Comparison of ENCODE assay signal across 24 cellular contexts in genomic region chr2:68041704-68042245, GRCh38.
"Had no signal": no experiment of that assay in that cellular context is flagged by ENCODE, and none has a peak within 500 bp of the region (broad histone marks: within the 10 kb centered on the region; RNA-seq: fewer than 3 reads in every experiment).

No MANE protein-coding gene starts in this region.

- H3K27ac ChIP-seq: adrenal gland, breast epithelium had no signal

- H3K4me1 Mint-ChIP-seq: activated CD8-positive, alpha-beta memory T cell treated with anti-CD3 and anti-CD28 coated beads, Interleukin-2, amount 10 ng/mL, durations not matched to agents 7 days and 5 days; activated naive CD4-positive, alpha-beta T cell treated with anti-CD3 and anti-CD28 coated beads, Interleukin-2, amount 10 ng/mL, durations not matched to agents 7 days and 5 days; activated naive CD8-positive, alpha-beta T cell treated with anti-CD3 and anti-CD28 coated beads, Interleukin-2, amount 10 ng/mL, durations not matched to agents 7 days and 5 days; activated T-helper 17 cell treated with anti-CD3 and anti-CD28 coated beads, Interleukin-2, amount 50 U/mL, for 72 hours had no signal

- DNase-seq: activated CD4-positive, alpha-beta T cell treated with anti-CD3 and anti-CD28 coated beads for 4 hours; activated CD8-positive, alpha-beta memory T cell treated with anti-CD3 and anti-CD28 coated beads, Interleukin-2, amount 10 ng/mL, durations not matched to agents 7 days and 5 days; activated gamma-delta T cell; activated naive CD4-positive, alpha-beta T cell treated with anti-CD3 and anti-CD28 coated beads, Interleukin-2, amount 10 ng/mL, durations not matched to agents 7 days and 5 days; activated naive CD8-positive, alpha-beta T cell treated with anti-CD3 and anti-CD28 coated beads, Interleukin-2, amount 10 ng/mL, durations not matched to agents 7 days and 5 days; activated T-cell treated with anti-CD3 and anti-CD28 coated beads, Interleukin-2, amount 50 U/mL, for 48 hours; adrenal gland; anterior cingulate cortex; caudate nucleus; Kasumi-1; NCI-H1105 treated with DMSO at 0.1 percent for 48 hours; NCI-H1436 treated with DMSO at 0.1 percent for 48 hours; NCI-H187; NCI-H2081; NCI-H2171; NCI-H2227 treated with DMSO at 0.1 percent for 48 hours; NCI-H446 treated with DMSO at 0.1 percent for 48 hours; NCI-H524 treated with DMSO at 0.1 percent for 48 hours; NCI-H748 treated with DMSO at 0.1 percent for 48 hours; SIG-M5; SW 1271 had no signal

- H3K4me3 Mint-ChIP-seq: activated CD8-positive, alpha-beta memory T cell treated with anti-CD3 and anti-CD28 coated beads, Interleukin-2, amount 10 ng/mL, durations not matched to agents 7 days and 5 days; activated naive CD4-positive, alpha-beta T cell treated with anti-CD3 and anti-CD28 coated beads, Interleukin-2, amount 10 ng/mL, durations not matched to agents 7 days and 5 days; activated naive CD8-positive, alpha-beta T cell treated with anti-CD3 and anti-CD28 coated beads, Interleukin-2, amount 10 ng/mL, durations not matched to agents 7 days and 5 days; activated T-helper 17 cell treated with anti-CD3 and anti-CD28 coated beads, Interleukin-2, amount 50 U/mL, for 72 hours had no signal

- H3K9me3 Mint-ChIP-seq: activated naive CD4-positive, alpha-beta T cell treated with anti-CD3 and anti-CD28 coated beads, Interleukin-2, amount 10 ng/mL, durations not matched to agents 7 days and 5 days; activated naive CD8-positive, alpha-beta T cell treated with anti-CD3 and anti-CD28 coated beads, Interleukin-2, amount 10 ng/mL, durations not matched to agents 7 days and 5 days; activated T-helper 17 cell treated with anti-CD3 and anti-CD28 coated beads, Interleukin-2, amount 50 U/mL, for 72 hours had no signal

- H3K27me3 Mint-ChIP-seq: activated CD8-positive, alpha-beta memory T cell treated with anti-CD3 and anti-CD28 coated beads, Interleukin-2, amount 10 ng/mL, durations not matched to agents 7 days and 5 days; activated naive CD4-positive, alpha-beta T cell treated with anti-CD3 and anti-CD28 coated beads, Interleukin-2, amount 10 ng/mL, durations not matched to agents 7 days and 5 days; activated naive CD8-positive, alpha-beta T cell treated with anti-CD3 and anti-CD28 coated beads, Interleukin-2, amount 10 ng/mL, durations not matched to agents 7 days and 5 days; activated T-helper 17 cell treated with anti-CD3 and anti-CD28 coated beads, Interleukin-2, amount 50 U/mL, for 72 hours had no signal

- H3K27ac Mint-ChIP-seq: activated CD8-positive, alpha-beta memory T cell treated with anti-CD3 and anti-CD28 coated beads, Interleukin-2, amount 10 ng/mL, durations not matched to agents 7 days and 5 days; activated naive CD4-positive, alpha-beta T cell treated with anti-CD3 and anti-CD28 coated beads, Interleukin-2, amount 10 ng/mL, durations not matched to agents 7 days and 5 days; activated naive CD8-positive, alpha-beta T cell treated with anti-CD3 and anti-CD28 coated beads, Interleukin-2, amount 10 ng/mL, durations not matched to agents 7 days and 5 days; activated T-helper 17 cell treated with anti-CD3 and anti-CD28 coated beads, Interleukin-2, amount 50 U/mL, for 72 hours had no signal

- H3K36me3 ChIP-seq: adrenal gland, breast epithelium had no signal

- ATAC-seq: activated CD4-positive, CD25-positive, alpha-beta regulatory T cell treated with anti-CD3 and anti-CD28 coated beads, Interleukin-2, amount 50 U/mL, for 24 hours; activated CD8-positive, alpha-beta memory T cell treated with anti-CD3 and anti-CD28 coated beads, Interleukin-2, amount 10 ng/mL, durations not matched to agents 7 days and 5 days; activated T-helper 17 cell treated with anti-CD3 and anti-CD28 coated beads, Interleukin-2, amount 50 U/mL, for 72 hours had no signal

- H3K9me3 ChIP-seq: adrenal gland, breast epithelium had no signal

- H3K27me3 ChIP-seq: adrenal gland, breast epithelium had no signal

- H3K4me1 ChIP-seq: breast epithelium had no signal

- H3K4me3 ChIP-seq: adrenal gland, breast epithelium had no signal
